19 cellular contexts compared by ENCODE assay signal in genomic region chr13:33526718-33527117, GRCh38.
"Had no signal": no experiment of that assay in that cellular context is flagged by ENCODE, and none has a peak within 500 bp of the region (broad histone marks: within the 10 kb centered on the region; RNA-seq: fewer than 3 reads in every experiment).

No MANE protein-coding gene starts in this region.

- H3K36me3 Mint-ChIP-seq: activated naive CD8-positive, alpha-beta T cell; natural killer cell had no signal

- H3K36me3 ChIP-seq: breast epithelium, right lobe of liver, spleen had no signal

- DNase-seq: activated CD4-positive, alpha-beta T cell treated with anti-CD3 and anti-CD28 coated beads, Interleukin-2, amount 50 U/mL, for 4 hours; activated CD4-positive, CD25-positive, alpha-beta regulatory T cell treated with anti-CD3 and anti-CD28 coated beads, Interleukin-2, amount 50 U/mL, for 72 hours; activated effector memory CD4-positive, alpha-beta T cell treated with anti-CD3 and anti-CD28 coated beads, Interleukin-2, amount 50 U/mL, for 16 hours; activated T-cell treated with anti-CD3 and anti-CD28 coated beads, Interleukin-2, amount 50 U/mL, for 1 hour; anterior cingulate cortex; foreskin keratinocyte; mammary epithelial cell; mucosa of descending colon; natural killer cell; nucleus accumbens; psoas muscle; right lobe of liver; spleen; stimulated activated CD4-positive, alpha-beta T cell treated with anti-CD3 and anti-CD28 coated beads, Interleukin-1b, Interleukin-23, amount 100 ng/mL, for 48 hours; T-helper 2 cell; trophoblast cell had no signal

- H3K4me3 Mint-ChIP-seq: activated naive CD8-positive, alpha-beta T cell; natural killer cell; stimulated activated memory B cell treated with anti-CD40 and anti-IgM and Interleukin-4, amounts not matched to agents 10 μg/mL and 1 μg/mL and 100 μg/mL, for 72 hours had no signal

- H3K27ac Mint-ChIP-seq: activated naive CD8-positive, alpha-beta T cell; natural killer cell; stimulated activated memory B cell treated with anti-CD40 and anti-IgM and Interleukin-4, amounts not matched to agents 10 μg/mL and 1 μg/mL and 100 μg/mL, for 72 hours had no signal

- H3K4me3 ChIP-seq: breast epithelium, mucosa of descending colon, psoas muscle, right lobe of liver, spleen had no signal

- H3K9me3 ChIP-seq: breast epithelium, mucosa of descending colon, psoas muscle, right lobe of liver had no signal

- H3K27ac ChIP-seq: breast epithelium, foreskin keratinocyte, psoas muscle, right lobe of liver, spleen had no signal

- H3K4me1 ChIP-seq: psoas muscle, right lobe of liver, spleen had no signal

- H3K9me3 Mint-ChIP-seq: natural killer cell had no signal

- H3K4me1 Mint-ChIP-seq: natural killer cell; stimulated activated memory B cell treated with anti-CD40 and anti-IgM and Interleukin-4, amounts not matched to agents 10 μg/mL and 1 μg/mL and 100 μg/mL, for 72 hours had no signal

- H3K27me3 ChIP-seq: breast epithelium, foreskin keratinocyte, right lobe of liver, spleen had no signal

- ATAC-seq: foreskin keratinocyte; mucosa of descending colon; psoas muscle; right lobe of liver; stimulated activated memory B cell treated with anti-CD40 and anti-IgM and Interleukin-4, amounts not matched to agents 10 μg/mL and 1 μg/mL and 100 μg/mL, for 72 hours had no signal
